Comparison of ENCODE assay signal across 8 cellular contexts in genomic region chr6:157221049-157221816, GRCh38.
DNase-seq lines count a peak whose midpoint lies in the region; ATAC-seq and TF ChIP-seq lines count a peak whose summit lies in the region.

No MANE protein-coding gene starts in this region.

- no peaks in the 10 kb centered on the region for H3K27me3 ChIP-seq in left lung

- TF ChIP-seq CTCF in HFFc6 (IDR thresholded peaks at IDR 0.05): peak; percentile 31; the same call in 1 of the 2 replicates
- no peak for TF ChIP-seq CTCF in left lung (IDR thresholded peaks at IDR 0.05)

- intact Hi-C loops in left lung (cut with DNase I): no loop called here

- H3K36me3 ChIP-seq in left lung: no peaks in the 10 kb centered on the region

- H3K4me1 ChIP-seq in left lung: peaks cover 6 to 13% of the 10 kb centered on the region in 2 donors

- peak overlapping the region; percentile 57 for H3K4me3 Mint-ChIP-seq in HFFc6

- no peak overlapping the region for H3K27ac ChIP-seq in left lung

- no peaks in the 10 kb centered on the region for H3K9me3 Mint-ChIP-seq in HFFc6

- DNase-seq in DMS53 treated with DMSO at 0.1 percent for 48 hours (lab: John Stamatoyannopoulos, UW; ENCODE audit: unreplicated experiment) (peak; percentile 63), HFFc6 (peak; percentile 76), NCI-H345 treated with DMSO at 0.1 percent for 48 hours (lab: John Stamatoyannopoulos, UW; ENCODE audit: unreplicated experiment) (peak; percentile 71), cerebellum (ENCODE audit: low spot score) (peak; percentile 79), left lung (peak; percentile 88 to 97), NCI-H2081 (lab: John Stamatoyannopoulos, UW) (no peak)
- peak; percentile 74 for DNase-seq in activated CD4-positive, alpha-beta T cell treated with anti-CD3 and anti-CD28 coated beads for 1 hour
- peak; percentile 87 for DNase-seq in stimulated activated CD4-positive, alpha-beta T cell treated with anti-CD3 and anti-CD28 coated beads, Interleukin-4, amount 100 ng/mL, for 1 hour

- H3K4me3 ChIP-seq in left lung: peak overlapping the region; percentile 25 to 34

- H3K27ac Mint-ChIP-seq in HFFc6: peak overlapping the region; percentile 34

- ATAC-seq in left lung: peak; percentile 85

- no peaks in the 10 kb centered on the region for H3K36me3 Mint-ChIP-seq in HFFc6 (ENCODE audit: low read depth)

- no peaks in the 10 kb centered on the region for H3K9me3 ChIP-seq in left lung

- peaks cover 3% of the 10 kb centered on the region for H3K27me3 Mint-ChIP-seq in HFFc6 (ENCODE audit: insufficient read depth)

- H3K4me1 Mint-ChIP-seq in HFFc6 (ENCODE audit: low read depth): peaks cover 42% of the 10 kb centered on the region

Comparison
In these comparisons a context has a peak if more than half of its experiments do, and no peak if none do; other contexts are left out.
1. DNase-seq: peak in DMS53 treated with DMSO at 0.1 percent for 48 hours (single experiment), HFFc6 (single experiment), NCI-H345 treated with DMSO at 0.1 percent for 48 hours (single experiment), activated CD4-positive, alpha-beta T cell treated with anti-CD3 and anti-CD28 coated beads for 1 hour (single experiment), cerebellum (single experiment), left lung (2 of 2) and stimulated activated CD4-positive, alpha-beta T cell treated with anti-CD3 and anti-CD28 coated beads, Interleukin-4, amount 100 ng/mL, for 1 hour (single experiment); none in NCI-H2081 (0 of 2).